1 cellular context compared by ENCODE assay signal in genomic region chr3:188956839-188957489, GRCh38.
TF ChIP-seq lines count a peak whose summit lies in the region.

No MANE protein-coding gene starts in this region.

TF ChIP-seq in H1, 55 proteins besides CTCF, POLR2A, EP300 and RAD21:
- TF ChIP-seq CHD7 (IDR thresholded peaks at IDR 0.05; ENCODE audit: insufficient replicate concordance, low read length) (no peak), FOSL1 (IDR thresholded peaks at IDR 0.05; ENCODE audit: insufficient read depth, low read depth, low read length) (no peak), SIN3A (conservative IDR thresholded peaks at IDR 0.05 in 1 of 2, IDR thresholded peaks at IDR 0.05 in 1 of 2; ENCODE audit: low read depth in 1 of 2, low read length in 2 of 2) (0 out of 4 replicates have a peak, but pooled peaks of 1 of the 2 experiments have one; percentile 51), HDAC6 (IDR thresholded peaks at IDR 0.05; ENCODE audit: low read depth, low read length) (no peak), ASH2L (IDR thresholded peaks at IDR 0.05; ENCODE audit: low read length) (peak; percentile 41), NANOG (IDR thresholded peaks at IDR 0.05; ENCODE audit: insufficient read depth, low read depth, low read length, poor library complexity, severe bottlenecking) (no peak), RBBP5 (IDR thresholded peaks at IDR 0.05; ENCODE audit: borderline replicate concordance, low read depth, low read length) (no peak), JUND (IDR thresholded peaks at IDR 0.05; ENCODE audit: low read length) (no peak), SP2 (IDR thresholded peaks at IDR 0.05; ENCODE audit: low read length) (no peak), RFX5 (IDR thresholded peaks at IDR 0.05; ENCODE audit: borderline replicate concordance, low read depth, low read length) (no peak), ATF3 (IDR thresholded peaks at IDR 0.05; ENCODE audit: insufficient read depth, low read depth, low read length) (no peak), TCF12 (IDR thresholded peaks at IDR 0.05; ENCODE audit: low read depth, low read length) (0 out of 2 replicates have a peak, but pooled peaks have one; percentile 28), RNF2 (IDR thresholded peaks at IDR 0.05; ENCODE audit: borderline replicate concordance, low read depth, low read length, missing control alignments, poor library complexity, severe bottlenecking) (no peak), CHD2 (IDR thresholded peaks at IDR 0.05; ENCODE audit: low read length) (no peak), ZNF274 (IDR thresholded peaks at IDR 0.05; ENCODE audit: borderline replicate concordance, extremely low read depth, low read length) (no peak), PHF8 (conservative IDR thresholded peaks at IDR 0.05; ENCODE audit: low read depth, low read length) (no peak), SP1 (IDR thresholded peaks at IDR 0.05; ENCODE audit: low read depth, low read length) (no peak), NRF1 (IDR thresholded peaks at IDR 0.05; ENCODE audit: low read depth, low read length) (no peak), CBX5 (IDR thresholded peaks at IDR 0.05; ENCODE audit: low read depth, low read length) (no peak), CREB1 (IDR thresholded peaks at IDR 0.05) (no peak), SP4 (IDR thresholded peaks at IDR 0.05; ENCODE audit: low read length) (no peak), EGR1 (IDR thresholded peaks at IDR 0.05; ENCODE audit: borderline replicate concordance, low read depth, low read length) (no peak), MAFK (IDR thresholded peaks at IDR 0.05; ENCODE audit: low read depth, low read length) (no peak), MAX (IDR thresholded peaks at IDR 0.05) (no peak)
